Comparison of ENCODE assay signal across 8 cellular contexts in the genomic region with DNA sequence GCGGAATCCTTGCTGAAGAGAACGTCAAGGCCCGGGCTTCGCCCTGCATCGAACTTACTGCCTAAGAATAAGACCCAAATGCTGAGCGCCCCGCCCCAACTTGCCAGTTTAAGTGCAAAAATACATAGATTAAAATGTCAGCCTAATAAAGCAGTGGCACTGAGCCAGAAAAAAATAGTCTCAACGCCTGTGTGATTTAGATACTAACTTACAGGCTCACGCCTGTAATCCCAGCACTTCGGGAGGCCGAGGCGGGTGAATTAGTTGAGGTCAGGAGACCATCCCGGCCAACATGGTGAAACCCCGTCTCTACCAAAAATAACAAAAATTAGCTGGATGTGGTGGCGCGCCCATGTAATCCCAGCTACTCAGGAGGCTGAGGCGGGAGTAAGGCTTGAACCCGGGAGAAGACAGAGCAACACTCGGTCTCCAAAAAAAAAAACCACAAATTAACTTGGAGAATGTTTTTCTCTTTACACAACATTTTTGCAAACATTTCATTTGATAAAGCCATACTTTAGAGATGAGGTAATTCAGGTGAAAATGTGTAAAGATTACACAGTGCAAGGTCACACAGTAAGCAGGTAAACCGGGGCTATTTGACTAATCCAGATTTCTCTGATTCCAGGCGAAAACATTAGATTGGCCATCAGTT. TPM values are rescaled to one million over a fixed set of nuclear protein-coding genes. Genes with fewer than 3 reads are reported as not detected.
DNase-seq lines count a peak whose midpoint lies in the region; ATAC-seq, FAIRE-seq and TF ChIP-seq lines count a peak whose summit lies in the region.

No MANE protein-coding gene starts in this region.

- peaks cover 6% of the 10 kb centered on the region for H3K36me3 Mint-ChIP-seq in natural killer cell treated with Interleukin-12 subunit alpha and Interleukin-12 subunit beta and Interleukin-15 and Interleukin-18, amount 100 ng/mL, for 72 hours

- H2AFZ ChIP-seq in OCI-LY3 (ENCODE audit: low read depth, low read length): peak overlapping the region; percentile 76
- H2AFZ ChIP-seq in endothelial cell of umbilical vein (ENCODE audit: low read depth, low read length): peak overlapping the region; percentile 75

- H3K9ac ChIP-seq in OCI-LY3 (ENCODE audit: low read length): peak overlapping the region; percentile 85
- H3K9ac ChIP-seq in endothelial cell of umbilical vein (replicated peaks; ENCODE audit: extremely low read depth, insufficient read depth, low read length): peak overlapping the region; percentile 90

- H3K27ac ChIP-seq in OCI-LY3 (ENCODE audit: low read length) (peak overlapping the region; percentile 92), endothelial cell of umbilical vein (ENCODE audit: insufficient read depth, low read depth, low read length) (peak overlapping the region; percentile 86)

- POLR2A ChIA-PET in BJ (lab: Charles Lee) (no interaction called here), endothelial cell of umbilical vein (lab: Charles Lee) (no interaction called here)

- ATAC-seq in natural killer cell treated with Interleukin-12 subunit alpha and Interleukin-12 subunit beta and Interleukin-15 and Interleukin-18, amount 100 ng/mL, for 72 hours: no peak
- ATAC-seq in GM19324 (IDR thresholded peaks at IDR 0.05; ENCODE audit: low FRiP score, unreplicated experiment): no peak

- no peak for FAIRE-seq in endothelial cell of umbilical vein (lab: Jason Lieb, UNC)

- H3K4me1 ChIP-seq in OCI-LY3 (ENCODE audit: low read length): peaks cover 25% of the 10 kb centered on the region
- H3K4me1 ChIP-seq in endothelial cell of umbilical vein (ENCODE audit: control insufficient read depth, extremely low read depth, insufficient read depth, low read length): peaks cover 23% of the 10 kb centered on the region

- H4K20me1 ChIP-seq in OCI-LY3 (ENCODE audit: insufficient read depth, low read length): peaks cover 27% of the 10 kb centered on the region
- H4K20me1 ChIP-seq in endothelial cell of umbilical vein (replicated peaks; ENCODE audit: control insufficient read depth, extremely low read depth, insufficient read depth, low read length): peaks cover 5% of the 10 kb centered on the region

- H3K79me2 ChIP-seq in OCI-LY3 (ENCODE audit: low read length) (peaks cover 41% of the 10 kb centered on the region), endothelial cell of umbilical vein (ENCODE audit: control insufficient read depth, insufficient read depth, low read length) (peaks cover 34% of the 10 kb centered on the region)

- H3K4me3 ChIP-seq in BJ (ENCODE audit: low read depth, low read length): peak overlapping the region; percentile 44
- peak overlapping the region; percentile 80 for H3K4me3 ChIP-seq in OCI-LY3 (ENCODE audit: low read length)
- peak overlapping the region; percentile 46 to 98 (median 75) for H3K4me3 ChIP-seq in endothelial cell of umbilical vein (replicated peaks in 1 of 3; ENCODE audit: insufficient read depth in 1 of 3, low read depth in 1 of 3, low read length in 3 of 3)

- no peak for TF ChIP-seq CTCF in BJ (IDR thresholded peaks at IDR 0.05; ENCODE audit: insufficient read depth, low read depth, low read length)
- no peak for TF ChIP-seq CTCF in OCI-LY3 (IDR thresholded peaks at IDR 0.05; ENCODE audit: low read depth, low read length)
- TF ChIP-seq CTCF in endothelial cell of umbilical vein (IDR thresholded peaks at IDR 0.05; ENCODE audit: extremely low read depth in 1 of 2, insufficient read depth in 1 of 2, low read depth in 1 of 2, low read length in 2 of 2): no peak

- TF ChIP-seq POLR2A in endothelial cell of umbilical vein (IDR thresholded peaks at IDR 0.05; ENCODE audit: low read depth, low read length): no peak

- H3K27me3 Mint-ChIP-seq in natural killer cell treated with Interleukin-12 subunit alpha and Interleukin-12 subunit beta and Interleukin-15 and Interleukin-18, amount 100 ng/mL, for 72 hours: no peaks in the 10 kb centered on the region

- BruUV-seq in endothelial cell of umbilical vein (replicated peaks; lab: Mats Ljungman, UMichigan): TSS peak; percentile 96

- CTCF ChIA-PET in BJ (lab: Yijun Ruan, JAX) (interaction anchor here (0.9 kb wide), 1 partner anchor 69 kb away, joined by 3 read pairs; no protein-coding TSS in a partner anchor), endothelial cell of umbilical vein (lab: Charles Lee) (interaction anchor here (0.6 to 2.0 kb wide), 6 partner anchors 11 to 346 kb away, joined by 3 to 5 read pairs (median 4); no protein-coding TSS in a partner anchor)

- dilution Hi-C loops in endothelial cell of umbilical vein (cut with MboI; ENCODE audit: extremely low pct_ligation_motif_present, low sequenced_read_pairs): no loop called here

- H3K27me3 ChIP-seq in BJ (ENCODE audit: control insufficient read depth, insufficient read depth, low read length): no peaks in the 10 kb centered on the region
- no peaks in the 10 kb centered on the region for H3K27me3 ChIP-seq in OCI-LY3 (ENCODE audit: low read depth, low read length)
- no peaks in the 10 kb centered on the region for H3K27me3 ChIP-seq in endothelial cell of umbilical vein (ENCODE audit: control insufficient read depth in 2 of 2, insufficient read depth in 2 of 2, low read length in 2 of 2)

- DNase-seq in BJ (ENCODE audit: low read depth) (no peak), endothelial cell of umbilical vein (ENCODE audit: low read depth, low spot score) (no peak), NAMALWA (ENCODE audit: low spot score) (no peak), NCI-H1436 (lab: John Stamatoyannopoulos, UW) (no peak)
- DNase-seq in natural killer cell treated with Interleukin-12 subunit alpha and Interleukin-12 subunit beta and Interleukin-15 and Interleukin-18, amount 100 ng/mL, for 72 hours (ENCODE audit: low spot score): no peak
- DNase-seq in stimulated activated CD4-positive, alpha-beta T cell treated with anti-CD3 and anti-CD28 coated beads, Interleukin-4, amount 100 ng/mL, for 4 hours: no peak

- H3K9me3 ChIP-seq in OCI-LY3 (ENCODE audit: insufficient read depth, low read length): no peaks in the 10 kb centered on the region
- H3K9me3 ChIP-seq in endothelial cell of umbilical vein (replicated peaks; ENCODE audit: control insufficient read depth, insufficient read depth, low read length): no peaks in the 10 kb centered on the region

- no peaks in the 10 kb centered on the region for H3K9me1 ChIP-seq in endothelial cell of umbilical vein (replicated peaks; ENCODE audit: control insufficient read depth, extremely low read depth, insufficient read depth, low read length)

- H3K9me3 Mint-ChIP-seq in natural killer cell treated with Interleukin-12 subunit alpha and Interleukin-12 subunit beta and Interleukin-15 and Interleukin-18, amount 100 ng/mL, for 72 hours: no peaks in the 10 kb centered on the region

- peaks cover 35 to 43% of the 10 kb centered on the region in 2 donors for H3K4me1 Mint-ChIP-seq in natural killer cell treated with Interleukin-12 subunit alpha and Interleukin-12 subunit beta and Interleukin-15 and Interleukin-18, amount 100 ng/mL, for 72 hours (ENCODE audit: low read depth in 2 of 2)

- H3K36me3 ChIP-seq in BJ (ENCODE audit: control insufficient read depth, insufficient read depth, low read length) (no peaks in the 10 kb centered on the region), OCI-LY3 (replicated peaks; ENCODE audit: low read depth, low read length) (no peaks in the 10 kb centered on the region), endothelial cell of umbilical vein (ENCODE audit: control insufficient read depth in 2 of 2, extremely low read depth in 1 of 2, insufficient read depth in 2 of 2, low read length in 2 of 2) (no peaks in the 10 kb centered on the region)

- peak overlapping the region; percentile 97 to 100 for H3K27ac Mint-ChIP-seq in natural killer cell treated with Interleukin-12 subunit alpha and Interleukin-12 subunit beta and Interleukin-15 and Interleukin-18, amount 100 ng/mL, for 72 hours

- intact Hi-C loops in endothelial cell of umbilical vein (cut with micrococcal nuclease): loop anchor here (2.0 kb wide), 3 partner anchors 49 to 345 kb away; no protein-coding TSS in a partner anchor

- peak overlapping the region; percentile 98 for H3K4me3 Mint-ChIP-seq in natural killer cell treated with Interleukin-12 subunit alpha and Interleukin-12 subunit beta and Interleukin-15 and Interleukin-18, amount 100 ng/mL, for 72 hours

- peak overlapping the region; percentile 68 for H3K4me2 ChIP-seq in OCI-LY3 (ENCODE audit: low read length)
- peak overlapping the region; percentile 82 for H3K4me2 ChIP-seq in endothelial cell of umbilical vein (ENCODE audit: insufficient read depth, low read length)

TF ChIP-seq in endothelial cell of umbilical vein, 7 proteins besides CTCF, POLR2A, EP300 and RAD21:
- no peak for TF ChIP-seq JUN (IDR thresholded peaks at IDR 0.05; ENCODE audit: borderline replicate concordance, insufficient read depth, insufficient read length, low read depth)
- TF ChIP-seq FOS (IDR thresholded peaks at IDR 0.05; ENCODE audit: borderline replicate concordance, insufficient read depth, low read length): no peak
- TF ChIP-seq, protein P1, sequence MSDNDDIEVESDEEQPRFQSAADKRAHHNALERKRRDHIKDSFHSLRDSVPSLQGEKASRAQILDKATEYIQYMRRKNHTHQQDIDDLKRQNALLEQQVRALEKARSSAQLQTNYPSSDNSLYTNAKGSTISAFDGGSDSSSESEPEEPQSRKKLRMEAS (IDR thresholded peaks at IDR 0.05; ENCODE audit: insufficient read depth, insufficient read length): no peak

RNA-seq across cellular contexts. Expression of a gene that starts 1.2 kb away (rescaled TPM):
- polyA plus RNA-seq in BJ (2011; rRNA removed) (58.3 and 62.7 TPM in 2 replicates), endothelial cell of umbilical vein (42.3 and 60.2 TPM in 2 replicates)
- polyA minus RNA-seq in BJ (2011; rRNA and poly(A)+ RNA removed): 34.2 and 35.8 TPM in 2 replicates
- total RNA-seq in endothelial cell of umbilical vein: 89.7 and 90.5 TPM in 2 replicates
- 59.5 and 64.2 TPM in 2 replicates for polyA plus RNA-seq in endothelial cell of umbilical vein (2011; cell fraction: cytosol; rRNA removed)
- 350 and 403 TPM in 2 replicates for polyA plus RNA-seq in endothelial cell of umbilical vein (2011; cell fraction: nucleus; rRNA removed)
- 49.9 and 89.5 TPM in 2 replicates for polyA plus RNA-seq in endothelial cell of umbilical vein (2012)
- 124 and 125 TPM in 2 replicates for polyA minus RNA-seq in endothelial cell of umbilical vein
- polyA minus RNA-seq in endothelial cell of umbilical vein (2011; cell fraction: cytosol; rRNA and poly(A)+ RNA removed): 49.2 TPM
- 85.7 and 127 TPM in 2 replicates for polyA minus RNA-seq in endothelial cell of umbilical vein (2011; cell fraction: nucleus; rRNA and poly(A)+ RNA removed)
- 100 to 1,000 TPM in 1 of 2 donors, 10 to 100 TPM in 1; 88.8 to 131 TPM for total RNA-seq in natural killer cell treated with Interleukin-12 subunit alpha and Interleukin-12 subunit beta and Interleukin-15 and Interleukin-18, amount 100 ng/mL, for 72 hours
